19 cellular contexts compared by ENCODE assay signal in genomic region chr17:76834889-76835288, GRCh38. TPM values are rescaled to one million over a fixed set of nuclear protein-coding genes. Genes with fewer than 3 reads are reported as not detected.
"Had no signal": no experiment of that assay in that cellular context is flagged by ENCODE, and none has a peak within 500 bp of the region (broad histone marks: within the 10 kb centered on the region; RNA-seq: fewer than 3 reads in every experiment).

No MANE protein-coding gene starts in this region.

- H3K9me3 ChIP-seq: colonic mucosa, esophagus muscularis mucosa, gastrocnemius medialis, left ventricle myocardium inferior, neutrophil, ovary, psoas muscle, right lobe of liver, suprapubic skin, tibial nerve had no signal

- H3K27ac Mint-ChIP-seq: activated naive CD4-positive, alpha-beta T cell treated with anti-CD3 and anti-CD28 coated beads, Interleukin-2, amount 50 U/mL, for 72 hours; natural killer cell had no signal

- H3K36me3 Mint-ChIP-seq: activated naive CD4-positive, alpha-beta T cell treated with anti-CD3 and anti-CD28 coated beads, Interleukin-2, amount 50 U/mL, for 72 hours; natural killer cell had no signal

- DNase-seq: activated T-cell treated with anti-CD3 and anti-CD28 coated beads, Interleukin-2, amount 50 U/mL, for 1 hour; amniotic stem cell; colonic mucosa; gastrocnemius medialis; left ventricle myocardium inferior; natural killer cell; ovary; psoas muscle; right lobe of liver; stimulated activated CD4-positive, alpha-beta T cell treated with anti-CD3 and anti-CD28 coated beads, Interleukin-1b, Interleukin-23, amount 100 ng/mL, for 48 hours; stimulated activated naive CD8-positive, alpha-beta T cell treated with anti-CD3 and anti-CD28 coated beads, Interleukin-15, amount 100 ng/mL, for 72 hours; T-helper 9 cell had no signal

- H3K4me3 ChIP-seq: colonic mucosa, esophagus muscularis mucosa, gastrocnemius medialis, left ventricle myocardium inferior, ovary, psoas muscle, right lobe of liver, skin epidermis, suprapubic skin, tibial nerve had no signal

- H3K27me3 ChIP-seq: colonic mucosa, ovary, right lobe of liver had no signal

- H3K36me3 ChIP-seq: colonic mucosa, esophagus muscularis mucosa, gastrocnemius medialis, left ventricle myocardium inferior, neutrophil, ovary, right lobe of liver, suprapubic skin, tibial nerve had no signal

- H3K27ac ChIP-seq: colonic mucosa, esophagus muscularis mucosa, gastrocnemius medialis, left ventricle myocardium inferior, neutrophil, ovary, psoas muscle, right lobe of liver, skin epidermis, suprapubic skin, tibial nerve had no signal

- H3K4me3 Mint-ChIP-seq: natural killer cell; stimulated activated naive CD8-positive, alpha-beta T cell treated with anti-CD3 and anti-CD28 coated beads, Interleukin-15, amount 100 ng/mL, for 72 hours had no signal

- H3K9me3 Mint-ChIP-seq: activated naive CD4-positive, alpha-beta T cell treated with anti-CD3 and anti-CD28 coated beads, Interleukin-2, amount 50 U/mL, for 72 hours; natural killer cell; stimulated activated naive CD8-positive, alpha-beta T cell treated with anti-CD3 and anti-CD28 coated beads, Interleukin-15, amount 100 ng/mL, for 72 hours had no signal

- H3K4me1 ChIP-seq: colonic mucosa, gastrocnemius medialis, psoas muscle, right lobe of liver had no signal

RNA-seq across cellular contexts. Expression of gene MGAT5B, which starts 33.3 kb away (rescaled TPM):
- total RNA-seq: bronchial epithelial cell, gastrocnemius medialis, natural killer cell had no signal
